ENCODE assay signal across 1 cellular context in the genomic region with DNA sequence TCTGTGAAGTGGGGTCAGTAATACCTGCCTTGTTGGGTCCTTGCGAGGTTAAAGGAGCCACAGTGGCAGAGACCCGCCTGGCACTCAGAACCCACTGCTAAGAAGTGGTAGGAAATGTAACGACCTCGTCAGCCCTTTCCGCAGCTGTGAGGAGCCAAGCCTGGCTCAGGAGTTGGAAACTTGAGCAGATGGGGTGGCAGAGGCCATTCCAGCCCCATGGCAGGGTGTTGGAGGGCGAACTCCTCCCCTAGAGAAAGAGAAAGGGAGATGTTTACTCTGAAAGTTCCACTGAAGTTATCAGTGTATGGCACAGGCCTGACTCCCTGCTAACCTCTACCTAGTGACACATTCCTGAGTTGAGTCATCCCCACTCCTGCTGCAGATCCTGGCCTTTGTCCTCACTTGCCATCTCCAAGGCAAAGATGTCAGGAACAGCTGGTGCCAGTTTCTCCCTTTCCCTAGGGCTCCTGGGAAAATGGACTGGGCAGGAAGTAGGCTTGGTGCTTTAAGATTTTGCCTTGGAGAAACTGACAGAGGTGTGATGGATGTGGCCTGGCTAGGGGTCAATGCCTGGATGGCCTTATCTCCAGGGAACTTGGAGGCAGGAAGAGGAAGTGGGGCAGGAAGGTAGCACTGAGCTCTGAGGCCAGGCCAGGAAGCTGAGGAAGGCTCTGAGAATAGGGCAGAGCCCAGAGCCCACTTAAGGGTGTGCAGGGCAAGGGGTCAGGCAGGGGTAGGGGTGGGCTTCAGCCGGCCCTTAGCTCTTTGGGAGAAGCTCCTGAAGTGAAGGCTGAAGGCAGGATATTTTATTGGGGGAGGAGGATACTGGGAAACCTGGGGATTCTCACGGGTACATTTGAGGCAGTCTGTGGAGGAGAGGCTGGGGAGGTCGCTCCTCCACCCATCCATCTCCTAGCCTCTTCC.
TF ChIP-seq lines count a peak whose summit lies in the region.

No MANE protein-coding gene starts in this region.

TF ChIP-seq in HepG2, 621 proteins besides CTCF, POLR2A, EP300 and RAD21 (continued from another document and continues in another):
- TF ChIP-seq, protein P1, sequence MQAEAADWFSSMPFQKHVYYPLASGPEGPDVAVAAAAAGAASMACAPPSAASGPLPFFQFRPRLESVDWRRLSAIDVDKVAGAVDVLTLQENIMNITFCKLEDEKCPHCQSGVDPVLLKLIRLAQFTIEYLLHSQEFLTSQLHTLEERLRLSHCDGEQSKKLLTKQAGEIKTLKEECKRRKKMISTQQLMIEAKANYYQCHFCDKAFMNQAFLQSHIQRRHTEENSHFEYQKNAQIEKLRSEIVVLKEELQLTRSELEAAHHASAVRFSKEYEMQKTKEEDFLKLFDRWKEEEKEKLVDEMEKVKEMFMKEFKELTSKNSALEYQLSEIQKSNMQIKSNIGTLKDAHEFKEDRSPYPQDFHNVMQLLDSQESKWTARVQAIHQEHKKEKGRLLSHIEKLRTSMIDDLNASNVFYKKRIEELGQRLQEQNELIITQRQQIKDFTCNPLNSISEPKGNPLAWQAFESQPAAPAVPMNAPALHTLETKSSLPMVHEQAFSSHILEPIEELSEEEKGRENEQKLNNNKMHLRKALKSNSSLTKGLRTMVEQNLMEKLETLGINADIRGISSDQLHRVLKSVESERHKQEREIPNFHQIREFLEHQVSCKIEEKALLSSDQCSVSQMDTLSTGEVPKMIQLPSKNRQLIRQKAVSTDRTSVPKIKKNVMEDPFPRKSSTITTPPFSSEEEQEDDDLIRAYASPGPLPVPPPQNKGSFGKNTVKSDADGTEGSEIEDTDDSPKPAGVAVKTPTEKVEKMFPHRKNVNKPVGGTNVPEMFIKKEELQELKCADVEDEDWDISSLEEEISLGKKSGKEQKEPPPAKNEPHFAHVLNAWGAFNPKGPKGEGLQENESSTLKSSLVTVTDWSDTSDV (CRISPR knock-in tag; IDR thresholded peaks at IDR 0.05), result no peak
- peak; percentile 79 for TF ChIP-seq SALL1 (CRISPR knock-in tag; IDR thresholded peaks at IDR 0.05)
- TF ChIP-seq ERF (CRISPR knock-in tag; IDR thresholded peaks at IDR 0.05), result peak; percentile 86
- TF ChIP-seq, protein P2, sequence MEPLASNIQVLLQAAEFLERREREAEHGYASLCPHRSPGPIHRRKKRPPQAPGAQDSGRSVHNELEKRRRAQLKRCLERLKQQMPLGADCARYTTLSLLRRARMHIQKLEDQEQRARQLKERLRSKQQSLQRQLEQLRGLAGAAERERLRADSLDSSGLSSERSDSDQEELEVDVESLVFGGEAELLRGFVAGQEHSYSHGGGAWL (CRISPR knock-in tag; IDR thresholded peaks at IDR 0.05), result no peak
- no peak for TF ChIP-seq ZFP41 (CRISPR knock-in tag; IDR thresholded peaks at IDR 0.05; ENCODE audit: borderline replicate concordance)
- TF ChIP-seq AGO1 (IDR thresholded peaks at IDR 0.05; ENCODE audit: low read depth, low read length, poor library complexity, severe bottlenecking), result no peak
- TF ChIP-seq, protein P3, sequence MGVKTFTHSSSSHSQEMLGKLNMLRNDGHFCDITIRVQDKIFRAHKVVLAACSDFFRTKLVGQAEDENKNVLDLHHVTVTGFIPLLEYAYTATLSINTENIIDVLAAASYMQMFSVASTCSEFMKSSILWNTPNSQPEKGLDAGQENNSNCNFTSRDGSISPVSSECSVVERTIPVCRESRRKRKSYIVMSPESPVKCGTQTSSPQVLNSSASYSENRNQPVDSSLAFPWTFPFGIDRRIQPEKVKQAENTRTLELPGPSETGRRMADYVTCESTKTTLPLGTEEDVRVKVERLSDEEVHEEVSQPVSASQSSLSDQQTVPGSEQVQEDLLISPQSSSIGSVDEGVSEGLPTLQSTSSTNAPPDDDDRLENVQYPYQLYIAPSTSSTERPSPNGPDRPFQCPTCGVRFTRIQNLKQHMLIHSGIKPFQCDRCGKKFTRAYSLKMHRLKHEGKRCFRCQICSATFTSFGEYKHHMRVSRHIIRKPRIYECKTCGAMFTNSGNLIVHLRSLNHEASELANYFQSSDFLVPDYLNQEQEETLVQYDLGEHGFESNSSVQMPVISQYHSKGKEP (CRISPR knock-in tag; IDR thresholded peaks at IDR 0.05), result no peak
- TF ChIP-seq POLR2AphosphoS2 (IDR thresholded peaks at IDR 0.05; ENCODE audit: low read depth, low read length), result peak; percentile 88
- no peak for TF ChIP-seq ZNF333 (CRISPR knock-in tag; IDR thresholded peaks at IDR 0.05; ENCODE audit: borderline replicate concordance)
- TF ChIP-seq ATF1 (CRISPR knock-in tag; IDR thresholded peaks at IDR 0.05), result no peak
- TF ChIP-seq, protein P4, sequence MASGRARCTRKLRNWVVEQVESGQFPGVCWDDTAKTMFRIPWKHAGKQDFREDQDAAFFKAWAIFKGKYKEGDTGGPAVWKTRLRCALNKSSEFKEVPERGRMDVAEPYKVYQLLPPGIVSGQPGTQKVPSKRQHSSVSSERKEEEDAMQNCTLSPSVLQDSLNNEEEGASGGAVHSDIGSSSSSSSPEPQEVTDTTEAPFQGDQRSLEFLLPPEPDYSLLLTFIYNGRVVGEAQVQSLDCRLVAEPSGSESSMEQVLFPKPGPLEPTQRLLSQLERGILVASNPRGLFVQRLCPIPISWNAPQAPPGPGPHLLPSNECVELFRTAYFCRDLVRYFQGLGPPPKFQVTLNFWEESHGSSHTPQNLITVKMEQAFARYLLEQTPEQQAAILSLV (CRISPR knock-in tag; IDR thresholded peaks at IDR 0.05; ENCODE audit: borderline replicate concordance), result peak; percentile 74; the same call in 1 of the 2 replicates
- TF ChIP-seq NONO (IDR thresholded peaks at IDR 0.05), result no peak
- peak; percentile 10; the same call in 1 of the 2 replicates for TF ChIP-seq NONO (CRISPR knock-in tag; conservative IDR thresholded peaks at IDR 0.05)
- TF ChIP-seq, protein P5, sequence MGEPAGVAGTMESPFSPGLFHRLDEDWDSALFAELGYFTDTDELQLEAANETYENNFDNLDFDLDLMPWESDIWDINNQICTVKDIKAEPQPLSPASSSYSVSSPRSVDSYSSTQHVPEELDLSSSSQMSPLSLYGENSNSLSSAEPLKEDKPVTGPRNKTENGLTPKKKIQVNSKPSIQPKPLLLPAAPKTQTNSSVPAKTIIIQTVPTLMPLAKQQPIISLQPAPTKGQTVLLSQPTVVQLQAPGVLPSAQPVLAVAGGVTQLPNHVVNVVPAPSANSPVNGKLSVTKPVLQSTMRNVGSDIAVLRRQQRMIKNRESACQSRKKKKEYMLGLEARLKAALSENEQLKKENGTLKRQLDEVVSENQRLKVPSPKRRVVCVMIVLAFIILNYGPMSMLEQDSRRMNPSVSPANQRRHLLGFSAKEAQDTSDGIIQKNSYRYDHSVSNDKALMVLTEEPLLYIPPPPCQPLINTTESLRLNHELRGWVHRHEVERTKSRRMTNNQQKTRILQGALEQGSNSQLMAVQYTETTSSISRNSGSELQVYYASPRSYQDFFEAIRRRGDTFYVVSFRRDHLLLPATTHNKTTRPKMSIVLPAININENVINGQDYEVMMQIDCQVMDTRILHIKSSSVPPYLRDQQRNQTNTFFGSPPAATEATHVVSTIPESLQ (CRISPR knock-in tag; conservative IDR thresholded peaks at IDR 0.05), result no peak
- no peak for TF ChIP-seq PTBP1 (IDR thresholded peaks at IDR 0.05; ENCODE audit: low read depth, low read length, poor library complexity, severe bottlenecking)
- peak; percentile 79; the same call in 1 of the 2 replicates for TF ChIP-seq RFXAP (CRISPR knock-in tag; IDR thresholded peaks at IDR 0.05; ENCODE audit: borderline replicate concordance)
- no peak for TF ChIP-seq ZNF550 (CRISPR knock-in tag; IDR thresholded peaks at IDR 0.05; ENCODE audit: borderline replicate concordance)
- no peak for TF ChIP-seq KAT2B (IDR thresholded peaks at IDR 0.05; ENCODE audit: borderline replicate concordance, low read depth, low read length)
- TF ChIP-seq ZNF605 (CRISPR knock-in tag; IDR thresholded peaks at IDR 0.05), result peak; percentile 64
- no peak for TF ChIP-seq FLYWCH1 (CRISPR knock-in tag; IDR thresholded peaks at IDR 0.05)
- TF ChIP-seq HMGA1 (CRISPR knock-in tag; conservative IDR thresholded peaks at IDR 0.05), result no peak
- no peak for TF ChIP-seq ZNF33B (CRISPR knock-in tag; IDR thresholded peaks at IDR 0.05)
- peak; percentile 24; the same call in 1 of the 2 replicates for TF ChIP-seq CHD4 (IDR thresholded peaks at IDR 0.05; ENCODE audit: borderline replicate concordance, low read length)
- no peak for TF ChIP-seq PRMT3 (CRISPR knock-in tag; IDR thresholded peaks at IDR 0.05; ENCODE audit: borderline replicate concordance, low read depth)
- TF ChIP-seq, protein P6, sequence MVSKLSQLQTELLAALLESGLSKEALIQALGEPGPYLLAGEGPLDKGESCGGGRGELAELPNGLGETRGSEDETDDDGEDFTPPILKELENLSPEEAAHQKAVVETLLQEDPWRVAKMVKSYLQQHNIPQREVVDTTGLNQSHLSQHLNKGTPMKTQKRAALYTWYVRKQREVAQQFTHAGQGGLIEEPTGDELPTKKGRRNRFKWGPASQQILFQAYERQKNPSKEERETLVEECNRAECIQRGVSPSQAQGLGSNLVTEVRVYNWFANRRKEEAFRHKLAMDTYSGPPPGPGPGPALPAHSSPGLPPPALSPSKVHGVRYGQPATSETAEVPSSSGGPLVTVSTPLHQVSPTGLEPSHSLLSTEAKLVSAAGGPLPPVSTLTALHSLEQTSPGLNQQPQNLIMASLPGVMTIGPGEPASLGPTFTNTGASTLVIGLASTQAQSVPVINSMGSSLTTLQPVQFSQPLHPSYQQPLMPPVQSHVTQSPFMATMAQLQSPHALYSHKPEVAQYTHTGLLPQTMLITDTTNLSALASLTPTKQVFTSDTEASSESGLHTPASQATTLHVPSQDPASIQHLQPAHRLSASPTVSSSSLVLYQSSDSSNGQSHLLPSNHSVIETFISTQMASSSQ (IDR thresholded peaks at IDR 0.05; ENCODE audit: low read depth), result peak; percentile 27; the same call in 1 of the 2 replicates
- TF ChIP-seq, protein P6 (CRISPR knock-in tag; IDR thresholded peaks at IDR 0.05; ENCODE audit: borderline replicate concordance), result no peak; the same call in 1 of the 2 replicates
- peak; percentile 64 for TF ChIP-seq FOXA1 (IDR thresholded peaks at IDR 0.05)
- peak; percentile 94 for TF ChIP-seq FOXA1 (CRISPR knock-in tag; IDR thresholded peaks at IDR 0.05)
- TF ChIP-seq YY1 (IDR thresholded peaks at IDR 0.05; ENCODE audit: insufficient read depth, insufficient replicate concordance, low read depth, low read length), result no peak
- TF ChIP-seq SUZ12 (IDR thresholded peaks at IDR 0.05; ENCODE audit: low read depth, low read length), result no peak
- TF ChIP-seq, protein P7, sequence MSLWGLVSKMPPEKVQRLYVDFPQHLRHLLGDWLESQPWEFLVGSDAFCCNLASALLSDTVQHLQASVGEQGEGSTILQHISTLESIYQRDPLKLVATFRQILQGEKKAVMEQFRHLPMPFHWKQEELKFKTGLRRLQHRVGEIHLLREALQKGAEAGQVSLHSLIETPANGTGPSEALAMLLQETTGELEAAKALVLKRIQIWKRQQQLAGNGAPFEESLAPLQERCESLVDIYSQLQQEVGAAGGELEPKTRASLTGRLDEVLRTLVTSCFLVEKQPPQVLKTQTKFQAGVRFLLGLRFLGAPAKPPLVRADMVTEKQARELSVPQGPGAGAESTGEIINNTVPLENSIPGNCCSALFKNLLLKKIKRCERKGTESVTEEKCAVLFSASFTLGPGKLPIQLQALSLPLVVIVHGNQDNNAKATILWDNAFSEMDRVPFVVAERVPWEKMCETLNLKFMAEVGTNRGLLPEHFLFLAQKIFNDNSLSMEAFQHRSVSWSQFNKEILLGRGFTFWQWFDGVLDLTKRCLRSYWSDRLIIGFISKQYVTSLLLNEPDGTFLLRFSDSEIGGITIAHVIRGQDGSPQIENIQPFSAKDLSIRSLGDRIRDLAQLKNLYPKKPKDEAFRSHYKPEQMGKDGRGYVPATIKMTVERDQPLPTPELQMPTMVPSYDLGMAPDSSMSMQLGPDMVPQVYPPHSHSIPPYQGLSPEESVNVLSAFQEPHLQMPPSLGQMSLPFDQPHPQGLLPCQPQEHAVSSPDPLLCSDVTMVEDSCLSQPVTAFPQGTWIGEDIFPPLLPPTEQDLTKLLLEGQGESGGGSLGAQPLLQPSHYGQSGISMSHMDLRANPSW (CRISPR knock-in tag; IDR thresholded peaks at IDR 0.05; ENCODE audit: borderline replicate concordance), result no peak
- TF ChIP-seq ZNF441 (CRISPR knock-in tag; IDR thresholded peaks at IDR 0.05; ENCODE audit: borderline replicate concordance), result no peak
- peak; percentile 96 for TF ChIP-seq TARDBP (CRISPR knock-in tag; IDR thresholded peaks at IDR 0.05)
- 0 out of 2 replicates have a peak, but pooled peaks have one; percentile 20 for TF ChIP-seq MEIS1 (CRISPR knock-in tag; IDR thresholded peaks at IDR 0.05; ENCODE audit: borderline replicate concordance)
- TF ChIP-seq TBX3 (IDR thresholded peaks at IDR 0.05; ENCODE audit: borderline replicate concordance), result peak; percentile 86; the same call in 1 of the 2 replicates
- TF ChIP-seq ZNF138 (CRISPR knock-in tag; IDR thresholded peaks at IDR 0.05; ENCODE audit: low read depth), result no peak
- TF ChIP-seq, protein P8, sequence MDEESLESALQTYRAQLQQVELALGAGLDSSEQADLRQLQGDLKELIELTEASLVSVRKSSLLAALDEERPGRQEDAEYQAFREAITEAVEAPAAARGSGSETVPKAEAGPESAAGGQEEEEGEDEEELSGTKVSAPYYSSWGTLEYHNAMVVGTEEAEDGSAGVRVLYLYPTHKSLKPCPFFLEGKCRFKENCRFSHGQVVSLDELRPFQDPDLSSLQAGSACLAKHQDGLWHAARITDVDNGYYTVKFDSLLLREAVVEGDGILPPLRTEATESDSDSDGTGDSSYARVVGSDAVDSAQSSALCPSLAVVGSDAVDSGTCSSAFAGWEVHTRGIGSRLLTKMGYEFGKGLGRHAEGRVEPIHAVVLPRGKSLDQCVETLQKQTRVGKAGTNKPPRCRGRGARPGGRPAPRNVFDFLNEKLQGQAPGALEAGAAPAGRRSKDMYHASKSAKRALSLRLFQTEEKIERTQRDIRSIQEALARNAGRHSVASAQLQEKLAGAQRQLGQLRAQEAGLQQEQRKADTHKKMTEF (CRISPR knock-in tag; IDR thresholded peaks at IDR 0.05), result peak; percentile 87; the same call in 1 of the 2 replicates
- TF ChIP-seq GTF2F1 (IDR thresholded peaks at IDR 0.05; ENCODE audit: low read length), result no peak
- TF ChIP-seq CCDC6 (CRISPR knock-in tag; IDR thresholded peaks at IDR 0.05), result peak; percentile 29
- TF ChIP-seq ZNF263 (CRISPR knock-in tag; IDR thresholded peaks at IDR 0.05), result peak; percentile 98
- TF ChIP-seq FOXO1 (CRISPR knock-in tag; IDR thresholded peaks at IDR 0.05), result peak; percentile 81
- TF ChIP-seq HCFC1 (IDR thresholded peaks at IDR 0.05; ENCODE audit: low read depth, low read length), result peak; percentile 26; the same call in 1 of the 2 replicates
